ENCODE assay signal across 1 cellular context in genomic region chr2:173030541-173031485, GRCh38.
TF ChIP-seq lines count a peak whose summit lies in the region.

No MANE protein-coding gene starts in this region.

TF ChIP-seq in HepG2, 621 proteins besides CTCF, POLR2A, EP300 and RAD21:
- TF ChIP-seq JUND (CRISPR knock-in tag; IDR thresholded peaks at IDR 0.05): no peak
- no peak for TF ChIP-seq NAIF1 (CRISPR knock-in tag; IDR thresholded peaks at IDR 0.05; ENCODE audit: borderline replicate concordance)
- no peak for TF ChIP-seq ATRX (CRISPR knock-in tag; IDR thresholded peaks at IDR 0.05; ENCODE audit: borderline replicate concordance)
- TF ChIP-seq KDM1A (CRISPR knock-in tag; IDR thresholded peaks at IDR 0.05): no peak
- TF ChIP-seq ZC3H4 (CRISPR knock-in tag; IDR thresholded peaks at IDR 0.05; ENCODE audit: borderline replicate concordance): no peak
- TF ChIP-seq RFX1 (IDR thresholded peaks at IDR 0.05): no peak
- no peak for TF ChIP-seq NONO (IDR thresholded peaks at IDR 0.05)
- TF ChIP-seq NONO (CRISPR knock-in tag; conservative IDR thresholded peaks at IDR 0.05): no peak
- no peak for TF ChIP-seq ZNF160 (CRISPR knock-in tag; IDR thresholded peaks at IDR 0.05)
- TF ChIP-seq IRF2 (CRISPR knock-in tag; IDR thresholded peaks at IDR 0.05): no peak
- TF ChIP-seq ZBTB7B (CRISPR knock-in tag; IDR thresholded peaks at IDR 0.05): no peak
